Comparison of ENCODE assay signal across 20 cellular contexts in genomic region chr14:75090353-75090752, GRCh38. TPM values are rescaled to one million over a fixed set of nuclear protein-coding genes. Genes with fewer than 3 reads are reported as not detected.
DNase-seq lines count a peak whose midpoint lies in the region; ATAC-seq, FAIRE-seq and TF ChIP-seq lines count a peak whose summit lies in the region.
"Had no signal": no experiment of that assay in that cellular context is flagged by ENCODE, and none has a peak within 500 bp of the region (broad histone marks: within the 10 kb centered on the region; RNA-seq: fewer than 3 reads in every experiment).

No MANE protein-coding gene starts in this region.

- no peak for TF ChIP-seq EP300 in GM12878 (IDR thresholded peaks at IDR 0.05; ENCODE audit: borderline replicate concordance in 1 of 2, control insufficient read depth in 1 of 2, low read depth in 2 of 2, low read length in 2 of 2)

- RAD21 ChIA-PET in GM12878 (lab: Charles Lee; ENCODE audit: unreplicated experiment), result interaction anchor here (0.6 to 2.0 kb wide), 4 partner anchors 17 to 146 kb away, joined by 3 to 6 read pairs (median 3); partner anchors contain the start of gene ACYP1

- FAIRE-seq in GM12878 (lab: Jason Lieb, UNC) (peak; percentile 49), endothelial cell of umbilical vein (lab: Jason Lieb, UNC) (no peak), GM12891 (lab: Jason Lieb, UNC) (no peak)
- FAIRE-seq: G401.6, GM19239, H1 had no signal

- H2AFZ ChIP-seq in GM12878 (ENCODE audit: control insufficient read depth, low read depth, low read length), result no peak overlapping the region
- H2AFZ ChIP-seq in endothelial cell of umbilical vein (ENCODE audit: low read depth, low read length), result no peak overlapping the region

- no peak overlapping the region for H3K4me3 ChIP-seq in AG04450 (ENCODE audit: low read depth, low read length)
- H3K4me3 ChIP-seq in GM12878, result no peak overlapping the region
- no peak overlapping the region for H3K4me3 ChIP-seq in endothelial cell of umbilical vein (replicated peaks in 1 of 3; ENCODE audit: insufficient read depth in 1 of 3, low read depth in 1 of 3, low read length in 3 of 3)
- H3K4me3 ChIP-seq: HAP-1 had no signal

- DNase-seq in AG04450 (ENCODE audit: low read depth, low spot score) (no peak), HCEC 1CT (peak; percentile 51), GM12878 (ENCODE audit: low read depth, low spot score) (no peak), endothelial cell of umbilical vein (ENCODE audit: low read depth, low spot score) (peak; percentile 33), GM12891 (ENCODE audit: insufficient read length, low spot score) (no peak), NCI-H1417 treated with DMSO at 0.1 percent for 48 hours (lab: John Stamatoyannopoulos, UW) (no peak), AG20443 (ENCODE audit: low spot score) (no peak), immature natural killer cell (no peak)
- DNase-seq: C1 segment of cervical spinal cord; Calu3; CD4-positive, alpha-beta T cell; DMS 273 treated with DMSO at 0.1 percent for 48 hours had no signal

- no peaks in the 10 kb centered on the region for H3K9me1 ChIP-seq in endothelial cell of umbilical vein (replicated peaks; ENCODE audit: control insufficient read depth, extremely low read depth, insufficient read depth, low read length)

- in situ Hi-C loops in GM12878 (cut with MboI), result loop anchor here (5.0 kb wide), 1 partner anchor 238 kb away; no protein-coding TSS in a partner anchor

- H3K27me3 Mint-ChIP-seq in immature natural killer cell (ENCODE audit: low read depth in 3 of 3), result no peaks in the 10 kb centered on the region
- H3K27me3 Mint-ChIP-seq: B cell; CD4-positive, alpha-beta T cell; IgD-negative memory B cell had no signal

- BruUV-seq in GM12878 (replicated peaks; lab: Mats Ljungman, UMichigan) (no TSS peak), endothelial cell of umbilical vein (replicated peaks; lab: Mats Ljungman, UMichigan) (no TSS peak)

- H3K79me2 ChIP-seq in GM12878 (ENCODE audit: control insufficient read depth, insufficient read depth, low read length) (no peaks in the 10 kb centered on the region), endothelial cell of umbilical vein (ENCODE audit: control insufficient read depth, insufficient read depth, low read length) (no peaks in the 10 kb centered on the region)

- no peaks in the 10 kb centered on the region for H3K4me1 Mint-ChIP-seq in immature natural killer cell
- H3K4me1 Mint-ChIP-seq: IgD-negative memory B cell had no signal

- H3K27ac ChIP-seq in AG04450 (ENCODE audit: low read depth, low read length) (peak overlapping the region; percentile 63), GM12878 (ENCODE audit: control insufficient read depth, insufficient read depth) (no peak overlapping the region), endothelial cell of umbilical vein (ENCODE audit: insufficient read depth, low read depth, low read length) (peak overlapping the region; percentile 41)
- H3K27ac ChIP-seq: 22Rv1, HL-60 had no signal

- no peak for TF ChIP-seq RAD21 in GM12878 (IDR thresholded peaks at IDR 0.05; ENCODE audit: insufficient read depth, low read depth, low read length)

- peaks cover 0 to 13% of the 10 kb centered on the region in 2 experiments for H3K36me3 ChIP-seq in GM12878 (ENCODE audit: control insufficient read depth in 2 of 2, insufficient read depth in 2 of 2, low read length in 1 of 2)
- peaks cover 6 to 12% of the 10 kb centered on the region in 2 experiments for H3K36me3 ChIP-seq in endothelial cell of umbilical vein (ENCODE audit: control insufficient read depth in 2 of 2, extremely low read depth in 1 of 2, insufficient read depth in 2 of 2, low read length in 2 of 2)

- intact Hi-C loops in GM12878 (cut with micrococcal nuclease; ENCODE audit: unreplicated experiment) (no loop called here), endothelial cell of umbilical vein (cut with micrococcal nuclease) (no loop called here)

- H3K9me3 Mint-ChIP-seq in immature natural killer cell, result no peaks in the 10 kb centered on the region
- H3K9me3 Mint-ChIP-seq: CD4-positive, alpha-beta T cell; IgD-negative memory B cell had no signal

- H3K27ac Mint-ChIP-seq in immature natural killer cell, result no peak overlapping the region
- H3K27ac Mint-ChIP-seq: B cell; CD4-positive, alpha-beta T cell; IgD-negative memory B cell had no signal

- WGBS in GM12878 (ENCODE audit: insufficient coverage, insufficient replicate concordance, low lambda C conversion rate, missing lambda C conversion rate), result 97% methylated on average over 3 of the region's 3 CpGs

- no peak for TF ChIP-seq POLR2A in GM12878 (IDR thresholded peaks at IDR 0.05; ENCODE audit: low read depth, low read length)
- no peak for TF ChIP-seq POLR2A in endothelial cell of umbilical vein (IDR thresholded peaks at IDR 0.05; ENCODE audit: low read depth, low read length)
- no peak for TF ChIP-seq POLR2A in GM12891 (IDR thresholded peaks at IDR 0.05; ENCODE audit: low read depth, low read length)

- dilution Hi-C loops in endothelial cell of umbilical vein (cut with MboI; ENCODE audit: extremely low pct_ligation_motif_present, low sequenced_read_pairs), result no loop called here

- H3K27me3 ChIP-seq in AG04450 (ENCODE audit: control insufficient read depth, insufficient read depth, low read length) (no peaks in the 10 kb centered on the region), GM12878 (replicated peaks in 1 of 2; ENCODE audit: control insufficient read depth in 2 of 2, insufficient read depth in 2 of 2, low read length in 1 of 2) (no peaks in the 10 kb centered on the region), endothelial cell of umbilical vein (ENCODE audit: control insufficient read depth in 2 of 2, insufficient read depth in 2 of 2, low read length in 2 of 2) (no peaks in the 10 kb centered on the region)

- no peak for ATAC-seq in GM12878

- CTCF ChIA-PET in AG04450 (lab: Charles Lee), result interaction anchor here (1.4 to 6.2 kb wide), 7 partner anchors 142 to 231 kb away, joined by 3 to 93 read pairs (median 5); no protein-coding TSS in a partner anchor
- CTCF ChIA-PET in GM12878 (lab: Yijun Ruan, JAX), result interaction anchor here (0.6 to 7.2 kb wide), 11 partner anchors 10 to 482 kb away, joined by 3 to 129 read pairs (median 4); no protein-coding TSS in a partner anchor
- CTCF ChIA-PET in endothelial cell of umbilical vein (lab: Charles Lee), result interaction anchor here (0.8 to 6.2 kb wide), 6 partner anchors 13 to 228 kb away, joined by 3 to 109 read pairs (median 28); no protein-coding TSS in a partner anchor

- SMC1A ChIA-PET in GM12878 (lab: Charles Lee; ENCODE audit: uncharacterized antibody, unreplicated experiment), result interaction anchor here (1.2 to 3.9 kb wide), 3 partner anchors 129 to 214 kb away, joined by 3 to 14 read pairs (median 14); no protein-coding TSS in a partner anchor

- no peak overlapping the region for H3K9ac ChIP-seq in GM12878 (ENCODE audit: control insufficient read depth, insufficient read depth, low read length)
- no peak overlapping the region for H3K9ac ChIP-seq in endothelial cell of umbilical vein (replicated peaks; ENCODE audit: extremely low read depth, insufficient read depth, low read length)

- H3K4me2 ChIP-seq in GM12878 (ENCODE audit: control insufficient read depth, insufficient read depth), result no peak overlapping the region
- no peak overlapping the region for H3K4me2 ChIP-seq in endothelial cell of umbilical vein (ENCODE audit: insufficient read depth, low read length)

- H3K9me3 ChIP-seq in AG04450 (ENCODE audit: control insufficient read depth, insufficient read depth, low read length) (no peaks in the 10 kb centered on the region), GM12878 (replicated peaks; ENCODE audit: control insufficient read depth, insufficient read depth, low read length) (no peaks in the 10 kb centered on the region), endothelial cell of umbilical vein (replicated peaks; ENCODE audit: control insufficient read depth, insufficient read depth, low read length) (no peaks in the 10 kb centered on the region)
- H3K9me3 ChIP-seq: HAP-1 had no signal

- no peaks in the 10 kb centered on the region for H4K20me1 ChIP-seq in GM12878 (ENCODE audit: control insufficient read depth, insufficient read depth)
- no peaks in the 10 kb centered on the region for H4K20me1 ChIP-seq in endothelial cell of umbilical vein (replicated peaks; ENCODE audit: control insufficient read depth, extremely low read depth, insufficient read depth, low read length)

- peaks cover 17 to 45% (median 24%) of the 10 kb centered on the region in 3 donors for H3K36me3 Mint-ChIP-seq in immature natural killer cell

- H3K4me1 ChIP-seq in GM12878 (ENCODE audit: control insufficient read depth, insufficient read depth, low read length) (no peaks in the 10 kb centered on the region), endothelial cell of umbilical vein (ENCODE audit: control insufficient read depth, extremely low read depth, insufficient read depth, low read length) (peaks cover 4% of the 10 kb centered on the region)
- H3K4me1 ChIP-seq: HAP-1 had no signal

- POLR2A ChIA-PET in AG04450 (lab: Yijun Ruan, JAX) (interaction anchor here (1.2 kb wide), 1 partner anchor 27 kb away, joined by 3 read pairs; the partner anchor contains the start of gene ACYP1), GM12878 (lab: Charles Lee) (interaction anchor here (0.7 kb wide), 2 partner anchors 24 to 31 kb away, joined by 4 to 5 read pairs; no protein-coding TSS in a partner anchor), endothelial cell of umbilical vein (lab: Charles Lee) (no interaction called here)

- no peak overlapping the region for H3K4me3 Mint-ChIP-seq in immature natural killer cell
- H3K4me3 Mint-ChIP-seq: B cell; CD4-positive, alpha-beta T cell; IgD-negative memory B cell had no signal

- no peak for TF ChIP-seq CTCF in AG04450 (IDR thresholded peaks at IDR 0.05; ENCODE audit: low read depth, low read length)
- no peak for TF ChIP-seq CTCF in GM12878 (IDR thresholded peaks at IDR 0.05 in 2 of 3, conservative IDR thresholded peaks at IDR 0.05 in 1 of 3; ENCODE audit: control insufficient read depth in 2 of 3, extremely low read depth in 1 of 3, insufficient read depth in 1 of 3, low read depth in 3 of 3, low read length in 3 of 3)
- TF ChIP-seq CTCF in endothelial cell of umbilical vein (IDR thresholded peaks at IDR 0.05; ENCODE audit: extremely low read depth in 1 of 2, insufficient read depth in 1 of 2, low read depth in 1 of 2, low read length in 2 of 2), result no peak

RNA-seq across cellular contexts. Expression of gene ZC2HC1C, which starts 20.9 kb away (rescaled TPM):
- polyA plus RNA-seq in AG04450 (2011; rRNA removed), result 0.45 and 0.73 TPM in 2 replicates
- 0.92 and 1.00 TPM in 2 replicates for polyA minus RNA-seq in AG04450 (2011; rRNA and poly(A)+ RNA removed)
- total RNA-seq in GM12878 (2013; cell fraction: nucleolus; rRNA removed), result 0.56 and 1.1 TPM in 2 replicates
- total RNA-seq in GM12878 (2014; rRNA removed), result 1.8 and 2.2 TPM in 2 replicates
- total RNA-seq in GM12878 (2014; rRNA removed; fragmentation: Illumina TruSeq; extraction: Trizol), result 1.8 and 2.0 TPM in 2 replicates
- total RNA-seq in GM12878 (2021), result 1.1 and 1.7 TPM in 2 replicates
- polyA plus RNA-seq in GM12878 (2011; ENCODE audit: low read depth), result 1.2 TPM
- 0.71 and 0.92 TPM in 2 replicates for polyA plus RNA-seq in GM12878 (2011; rRNA removed)
- 0.62 and 0.73 TPM in 2 replicates for polyA plus RNA-seq in GM12878 (2011; cell fraction: cytosol; rRNA removed)
- 0.48 and 1.1 TPM in 2 replicates for polyA plus RNA-seq in GM12878 (2011; cell fraction: nucleus; rRNA removed)
- 1.1 and 1.2 TPM in 2 replicates for polyA plus RNA-seq in GM12878 (2012)
- polyA plus RNA-seq in GM12878 (2014; fragmentation: Illumina TruSeq; extraction: Trizol), result 0.90 and 1.2 TPM in 2 replicates
- 1 to 10 TPM; 1.3 to 1.4 TPM for polyA plus RNA-seq in GM12878 (2014; fragmentation: Nextera tagmentation; extraction: Ambion mirVana)
- 1.7 and 2.4 TPM in 2 replicates for polyA plus RNA-seq in GM12878 (2014; rRNA removed)
- polyA plus RNA-seq in GM12878 (2016; fragmentation: Nextera tagmentation; extraction: Ambion mirVana), result 1 to 10 TPM; 2.9 to 3.7 TPM
- 0.82 TPM in 1 of 2 replicates, not detected in the other for polyA minus RNA-seq in GM12878 (2011; rRNA and poly(A)+ RNA removed)
- not detected in 2 replicates for polyA minus RNA-seq in GM12878 (2011; cell fraction: cytosol; rRNA and poly(A)+ RNA removed)
- polyA minus RNA-seq in GM12878 (2011; cell fraction: nucleus; rRNA and poly(A)+ RNA removed), result 0.19 and 0.60 TPM in 2 replicates
- 0.91 and 3.6 TPM in 2 replicates for total RNA-seq in endothelial cell of umbilical vein
- 0.72 and 0.84 TPM in 2 replicates for polyA plus RNA-seq in endothelial cell of umbilical vein
- polyA plus RNA-seq in endothelial cell of umbilical vein (2011; cell fraction: cytosol; rRNA removed), result 0.78 and 0.90 TPM in 2 replicates
- 0.87 and 2.4 TPM in 2 replicates for polyA plus RNA-seq in endothelial cell of umbilical vein (2011; cell fraction: nucleus; rRNA removed)
- 0.68 and 1.5 TPM in 2 replicates for polyA plus RNA-seq in endothelial cell of umbilical vein (2012)
- 1.00 and 1.9 TPM in 2 replicates for polyA minus RNA-seq in endothelial cell of umbilical vein
- polyA minus RNA-seq in endothelial cell of umbilical vein (2011; cell fraction: cytosol; rRNA and poly(A)+ RNA removed), result 2.4 TPM
- 2.2 and 3.8 TPM in 2 replicates for polyA minus RNA-seq in endothelial cell of umbilical vein (2011; cell fraction: nucleus; rRNA and poly(A)+ RNA removed)
- polyA plus RNA-seq in GM12891 (2012; ENCODE audit: low read depth, missing spikeins), result 0.59 TPM
- under 1 TPM in 1 of 3 donors, not detected in 2; 0.58 TPM for polyA plus RNA-seq in immature natural killer cell

RNA-seq across cellular contexts. Expression of gene ACYP1, which starts 26.5 kb away (rescaled TPM):
- polyA plus RNA-seq in AG04450 (2011; rRNA removed) (14.3 and 18.4 TPM in 2 replicates), GM12878 (2011; rRNA removed) (52.6 and 80.6 TPM in 2 replicates), GM12878 (2014; fragmentation: Illumina TruSeq; extraction: Trizol) (28.6 and 31.7 TPM in 2 replicates), GM12878 (2014; fragmentation: Nextera tagmentation; extraction: Ambion mirVana) (10 to 100 TPM; 48.5 to 49.4 TPM), GM12878 (2014; rRNA removed) (30.7 and 38.6 TPM in 2 replicates), GM12878 (2016; fragmentation: Nextera tagmentation; extraction: Ambion mirVana) (10 to 100 TPM; 49.8 TPM), endothelial cell of umbilical vein (17.4 and 30.2 TPM in 2 replicates), immature natural killer cell (10 to 100 TPM; 14.1 to 19.6 (median 15.4) TPM)
- 3.3 and 3.4 TPM in 2 replicates for polyA minus RNA-seq in AG04450 (2011; rRNA and poly(A)+ RNA removed)
- total RNA-seq in GM12878 (2013; cell fraction: nucleolus; rRNA removed), result 57.4 and 59.3 TPM in 2 replicates
- total RNA-seq in GM12878 (2014; rRNA removed) (25.3 and 26.3 TPM in 2 replicates), GM12878 (2014; rRNA removed; fragmentation: Illumina TruSeq; extraction: Trizol) (25.3 and 30.5 TPM in 2 replicates), GM12878 (2021) (14.9 and 18.2 TPM in 2 replicates), endothelial cell of umbilical vein (34.2 and 37.5 TPM in 2 replicates)
- polyA plus RNA-seq in GM12878 (2011; ENCODE audit: low read depth), result 21.5 TPM
- polyA plus RNA-seq in GM12878 (2011; cell fraction: cytosol; rRNA removed), result 21.8 and 29.4 TPM in 2 replicates
- 23.1 and 24.5 TPM in 2 replicates for polyA plus RNA-seq in GM12878 (2011; cell fraction: nucleus; rRNA removed)
- polyA plus RNA-seq in GM12878 (2012), result 24.7 and 31.1 TPM in 2 replicates
- 10.3 and 12.3 TPM in 2 replicates for polyA minus RNA-seq in GM12878 (2011; rRNA and poly(A)+ RNA removed)
- polyA minus RNA-seq in GM12878 (2011; cell fraction: cytosol; rRNA and poly(A)+ RNA removed), result 7.4 and 9.1 TPM in 2 replicates
- polyA minus RNA-seq in GM12878 (2011; cell fraction: nucleus; rRNA and poly(A)+ RNA removed), result 7.4 and 8.8 TPM in 2 replicates
- polyA plus RNA-seq in endothelial cell of umbilical vein (2011; cell fraction: cytosol; rRNA removed), result 41.6 and 54.9 TPM in 2 replicates
- polyA plus RNA-seq in endothelial cell of umbilical vein (2011; cell fraction: nucleus; rRNA removed), result 24.8 and 51.2 TPM in 2 replicates
- 22.8 and 34.0 TPM in 2 replicates for polyA plus RNA-seq in endothelial cell of umbilical vein (2012)
- polyA minus RNA-seq in endothelial cell of umbilical vein, result 11.3 and 16.2 TPM in 2 replicates
- polyA minus RNA-seq in endothelial cell of umbilical vein (2011; cell fraction: cytosol; rRNA and poly(A)+ RNA removed), result 6.9 TPM
- 11.8 TPM in 2 replicates for polyA minus RNA-seq in endothelial cell of umbilical vein (2011; cell fraction: nucleus; rRNA and poly(A)+ RNA removed)
- 20.7 TPM for polyA plus RNA-seq in GM12891 (2012; ENCODE audit: low read depth, missing spikeins)

RNA-seq across cellular contexts. Expression of gene NEK9, which starts 36.5 kb away (rescaled TPM):
- 72.4 and 82.3 TPM in 2 replicates for polyA plus RNA-seq in AG04450 (2011; rRNA removed)
- polyA minus RNA-seq in AG04450 (2011; rRNA and poly(A)+ RNA removed), result 66.2 and 88.8 TPM in 2 replicates
- 102 and 108 TPM in 2 replicates for total RNA-seq in GM12878 (2013; cell fraction: nucleolus; rRNA removed)
- total RNA-seq in GM12878 (2014; rRNA removed), result 39.8 and 48.1 TPM in 2 replicates
- total RNA-seq in GM12878 (2014; rRNA removed; fragmentation: Illumina TruSeq; extraction: Trizol), result 24.7 and 26.9 TPM in 2 replicates
- 78.8 and 83.0 TPM in 2 replicates for total RNA-seq in GM12878 (2021)
- polyA plus RNA-seq in GM12878 (2011; ENCODE audit: low read depth), result 25.6 TPM
- polyA plus RNA-seq in GM12878 (2011; rRNA removed), result 51.3 and 60.0 TPM in 2 replicates
- 21.7 and 34.4 TPM in 2 replicates for polyA plus RNA-seq in GM12878 (2011; cell fraction: cytosol; rRNA removed)
- 51.1 and 77.0 TPM in 2 replicates for polyA plus RNA-seq in GM12878 (2011; cell fraction: nucleus; rRNA removed)
- 34.2 and 38.4 TPM in 2 replicates for polyA plus RNA-seq in GM12878 (2012)
- polyA plus RNA-seq in GM12878 (2014; fragmentation: Illumina TruSeq; extraction: Trizol), result 43.0 and 55.3 TPM in 2 replicates
- 10 to 100 TPM in 1 of 2 experiments, 1 to 10 TPM in 1; 6.0 to 15.7 TPM for polyA plus RNA-seq in GM12878 (2014; fragmentation: Nextera tagmentation; extraction: Ambion mirVana)
- 61.9 and 64.5 TPM in 2 replicates for polyA plus RNA-seq in GM12878 (2014; rRNA removed)
- polyA plus RNA-seq in GM12878 (2016; fragmentation: Nextera tagmentation; extraction: Ambion mirVana), result 10 to 100 TPM; 43.4 to 46.1 TPM
- polyA minus RNA-seq in GM12878 (2011; rRNA and poly(A)+ RNA removed), result 41.1 and 51.6 TPM in 2 replicates
- polyA minus RNA-seq in GM12878 (2011; cell fraction: cytosol; rRNA and poly(A)+ RNA removed), result 17.5 and 17.6 TPM in 2 replicates
- polyA minus RNA-seq in GM12878 (2011; cell fraction: nucleus; rRNA and poly(A)+ RNA removed), result 26.8 and 65.3 TPM in 2 replicates
- 65.1 and 69.6 TPM in 2 replicates for total RNA-seq in endothelial cell of umbilical vein
- polyA plus RNA-seq in endothelial cell of umbilical vein, result 22.1 and 25.1 TPM in 2 replicates
- 22.4 and 23.2 TPM in 2 replicates for polyA plus RNA-seq in endothelial cell of umbilical vein (2011; cell fraction: cytosol; rRNA removed)
- polyA plus RNA-seq in endothelial cell of umbilical vein (2011; cell fraction: nucleus; rRNA removed), result 39.8 and 59.9 TPM in 2 replicates
- polyA plus RNA-seq in endothelial cell of umbilical vein (2012), result 49.6 and 51.6 TPM in 2 replicates
- 56.9 and 73.8 TPM in 2 replicates for polyA minus RNA-seq in endothelial cell of umbilical vein
- 34.8 TPM for polyA minus RNA-seq in endothelial cell of umbilical vein (2011; cell fraction: cytosol; rRNA and poly(A)+ RNA removed)
- polyA minus RNA-seq in endothelial cell of umbilical vein (2011; cell fraction: nucleus; rRNA and poly(A)+ RNA removed), result 47.0 and 54.4 TPM in 2 replicates
- polyA plus RNA-seq in GM12891 (2012; ENCODE audit: low read depth, missing spikeins), result 39.9 TPM
- 10 to 100 TPM; 10.4 to 15.2 (median 12.4) TPM for polyA plus RNA-seq in immature natural killer cell

RNA-seq across cellular contexts. Expression of gene MLH3, which starts 39.1 kb away (rescaled TPM):
- polyA plus RNA-seq in AG04450 (2011; rRNA removed), result 14.0 and 16.2 TPM in 2 replicates
- 19.2 and 29.7 TPM in 2 replicates for polyA minus RNA-seq in AG04450 (2011; rRNA and poly(A)+ RNA removed)
- total RNA-seq in GM12878 (2013; cell fraction: nucleolus; rRNA removed), result 112 and 123 TPM in 2 replicates
- 17.1 and 24.5 TPM in 2 replicates for total RNA-seq in GM12878 (2014; rRNA removed)
- total RNA-seq in GM12878 (2014; rRNA removed; fragmentation: Illumina TruSeq; extraction: Trizol), result 29.8 and 31.2 TPM in 2 replicates
- 22.4 and 23.8 TPM in 2 replicates for total RNA-seq in GM12878 (2021)
- 10.2 TPM for polyA plus RNA-seq in GM12878 (2011; ENCODE audit: low read depth)
- polyA plus RNA-seq in GM12878 (2011; rRNA removed), result 26.8 and 34.2 TPM in 2 replicates
- polyA plus RNA-seq in GM12878 (2011; cell fraction: cytosol; rRNA removed), result 15.2 and 15.6 TPM in 2 replicates
- polyA plus RNA-seq in GM12878 (2011; cell fraction: nucleus; rRNA removed), result 31.1 and 35.9 TPM in 2 replicates
- 12.5 and 18.2 TPM in 2 replicates for polyA plus RNA-seq in GM12878 (2012)
- polyA plus RNA-seq in GM12878 (2014; fragmentation: Illumina TruSeq; extraction: Trizol), result 21.3 and 31.2 TPM in 2 replicates
- polyA plus RNA-seq in GM12878 (2014; fragmentation: Nextera tagmentation; extraction: Ambion mirVana), result 10 to 100 TPM; 17.9 to 23.4 TPM
- polyA plus RNA-seq in GM12878 (2014; rRNA removed), result 12.6 and 13.0 TPM in 2 replicates
- 10 to 100 TPM; 15.1 to 15.8 TPM for polyA plus RNA-seq in GM12878 (2016; fragmentation: Nextera tagmentation; extraction: Ambion mirVana)
- polyA minus RNA-seq in GM12878 (2011; rRNA and poly(A)+ RNA removed), result 56.0 and 68.4 TPM in 2 replicates
- polyA minus RNA-seq in GM12878 (2011; cell fraction: cytosol; rRNA and poly(A)+ RNA removed), result 7.4 and 8.6 TPM in 2 replicates
- polyA minus RNA-seq in GM12878 (2011; cell fraction: nucleus; rRNA and poly(A)+ RNA removed), result 16.6 and 20.1 TPM in 2 replicates
- total RNA-seq in endothelial cell of umbilical vein, result 14.6 and 16.5 TPM in 2 replicates
- polyA plus RNA-seq in endothelial cell of umbilical vein, result 4.6 and 4.8 TPM in 2 replicates
- polyA plus RNA-seq in endothelial cell of umbilical vein (2011; cell fraction: cytosol; rRNA removed), result 4.8 and 5.3 TPM in 2 replicates
- 17.2 and 19.0 TPM in 2 replicates for polyA plus RNA-seq in endothelial cell of umbilical vein (2011; cell fraction: nucleus; rRNA removed)
- 7.7 and 8.2 TPM in 2 replicates for polyA plus RNA-seq in endothelial cell of umbilical vein (2012)
- polyA minus RNA-seq in endothelial cell of umbilical vein, result 20.0 and 27.1 TPM in 2 replicates
- polyA minus RNA-seq in endothelial cell of umbilical vein (2011; cell fraction: cytosol; rRNA and poly(A)+ RNA removed), result 10.9 TPM
- 19.0 and 23.3 TPM in 2 replicates for polyA minus RNA-seq in endothelial cell of umbilical vein (2011; cell fraction: nucleus; rRNA and poly(A)+ RNA removed)
- 11.2 TPM for polyA plus RNA-seq in GM12891 (2012; ENCODE audit: low read depth, missing spikeins)
- polyA plus RNA-seq in immature natural killer cell, result 10 to 100 TPM in 1 of 3 donors, 1 to 10 TPM in 1, under 1 TPM in 1; 0.38 to 12.9 (median 6.3) TPM

Comparison
In these comparisons a context has a peak if more than half of its experiments do, and no peak if none do; other contexts are left out.
1. DNase-seq: peak in HCEC 1CT (single experiment) and endothelial cell of umbilical vein (single experiment); none in AG04450 (single experiment), GM12878 (single experiment), GM12891 (single experiment), NCI-H1417 treated with DMSO at 0.1 percent for 48 hours (single experiment), AG20443 (single experiment) and immature natural killer cell (0 of 3).